Comparison of ENCODE assay signal across 14 cellular contexts in genomic region chr12:57134949-57135348, GRCh38. TPM values are rescaled to one million over a fixed set of nuclear protein-coding genes. Genes with fewer than 3 reads are reported as not detected.
DNase-seq lines count a peak whose midpoint lies in the region; ATAC-seq and TF ChIP-seq lines count a peak whose summit lies in the region.
"Had no signal": no experiment of that assay in that cellular context is flagged by ENCODE, and none has a peak within 500 bp of the region (broad histone marks: within the 10 kb centered on the region; RNA-seq: fewer than 3 reads in every experiment).

No MANE protein-coding gene starts in this region.

- DNase-seq in cardiac muscle cell (ENCODE audit: low read depth in 1 of 2, low spot score in 1 of 2) (no peak), Right ventricle myocardium inferior (ENCODE audit: missing footprints) (no peak), fibroblast of villous mesenchyme (ENCODE audit: low read depth) (no peak), osteoblast (ENCODE audit: insufficient read length, low spot score, missing footprints) (no peak), uterus (peak; percentile 23 to 29), NCI-H446 (lab: John Stamatoyannopoulos, UW) (no peak), SIG-M5 treated with dmso at 0.1 percent for 504 hours (lab: John Stamatoyannopoulos, UW; ENCODE audit: unreplicated experiment) (no peak)
- DNase-seq: ACHN; activated CD8-positive, alpha-beta T cell treated with anti-CD3 and anti-CD28 coated beads for 36 hours; activated naive CD8-positive, alpha-beta T cell treated with anti-CD3 and anti-CD28 coated beads, Interleukin-2, amount 10 ng/mL, durations not matched to agents 7 days and 5 days; NCI-H187 treated with DMSO at 0.1 percent for 48 hours; T-helper 2 cell had no signal

- intact Hi-C loops in Right ventricle myocardium inferior (cut with DNase I) (no loop called here), uterus (cut with DNase I; ENCODE audit: low total_unique reads) (no loop called here)

- H3K27ac ChIP-seq in cardiac muscle cell (peak overlapping the region; percentile 52), osteoblast (ENCODE audit: low read depth, low read length) (peak overlapping the region; percentile 70), uterus (peak overlapping the region; percentile 99 to 100)

- TF ChIP-seq CTCF in cardiac muscle cell (IDR thresholded peaks at IDR 0.05; ENCODE audit: low read depth, low read length), result no peak
- TF ChIP-seq CTCF in fibroblast of villous mesenchyme (IDR thresholded peaks at IDR 0.05; ENCODE audit: insufficient read depth, low read depth, low read length), result no peak
- no peak for TF ChIP-seq CTCF in osteoblast (IDR thresholded peaks at IDR 0.05; ENCODE audit: extremely low read depth, low read depth, low read length)
- no peak for TF ChIP-seq CTCF in uterus (IDR thresholded peaks at IDR 0.05)

- H3K79me2 ChIP-seq in osteoblast (ENCODE audit: insufficient read depth, low read length), result peaks cover 97% of the 10 kb centered on the region

- H3K36me3 ChIP-seq in cardiac muscle cell (peaks cover 6% of the 10 kb centered on the region), osteoblast (ENCODE audit: insufficient read depth, low read length) (peaks cover 29% of the 10 kb centered on the region), uterus (no peaks in the 10 kb centered on the region)

- no peak for ATAC-seq in Right ventricle myocardium inferior
- no peak for ATAC-seq in HG03342 (IDR thresholded peaks at IDR 0.05; ENCODE audit: unreplicated experiment)
- ATAC-seq: activated CD8-positive, alpha-beta T cell treated with anti-CD3 and anti-CD28 coated beads for 36 hours had no signal

- no peak for TF ChIP-seq POLR2A in uterus (IDR thresholded peaks at IDR 0.05)

- H3K27me3 ChIP-seq in cardiac muscle cell (no peaks in the 10 kb centered on the region), osteoblast (ENCODE audit: insufficient read depth, low read length) (no peaks in the 10 kb centered on the region), uterus (no peaks in the 10 kb centered on the region)

- H3K4me2 ChIP-seq in osteoblast (ENCODE audit: insufficient read depth, low read length), result peak overlapping the region; percentile 61

- no peak overlapping the region for H3K4me3 ChIP-seq in cardiac muscle cell
- peak overlapping the region; percentile 55 for H3K4me3 ChIP-seq in fibroblast of villous mesenchyme (ENCODE audit: low read depth, low read length)
- H3K4me3 ChIP-seq in osteoblast (ENCODE audit: insufficient read depth, low read length), result peak overlapping the region; percentile 53
- H3K4me3 ChIP-seq in uterus, result no peak overlapping the region

- no peak overlapping the region for H2AFZ ChIP-seq in osteoblast (ENCODE audit: low read length)

- no peaks in the 10 kb centered on the region for H3K9me3 ChIP-seq in cardiac muscle cell (ENCODE audit: low read depth)
- no peaks in the 10 kb centered on the region for H3K9me3 ChIP-seq in osteoblast (ENCODE audit: low read depth, low read length)
- no peaks in the 10 kb centered on the region for H3K9me3 ChIP-seq in uterus

- H3K4me1 ChIP-seq in cardiac muscle cell (ENCODE audit: low read depth) (peaks cover 45% of the 10 kb centered on the region), osteoblast (ENCODE audit: insufficient read depth, low read length) (peaks cover 94% of the 10 kb centered on the region), uterus (peaks cover 7 to 35% of the 10 kb centered on the region in 2 donors)

- peaks cover 60% of the 10 kb centered on the region for H4K20me1 ChIP-seq in osteoblast (ENCODE audit: insufficient read depth, low read length)

RNA-seq across cellular contexts. Expression of gene LRP1, which starts 6.7 kb away (rescaled TPM):
- total RNA-seq in cardiac muscle cell, result 37.1 and 77.5 TPM in 2 replicates
- polyA plus RNA-seq in cardiac muscle cell, result 28.3 and 28.5 TPM in 2 replicates
- 143 TPM for total RNA-seq in Right ventricle myocardium inferior
- total RNA-seq in fibroblast of villous mesenchyme, result 228 and 277 TPM in 2 replicates
- total RNA-seq in osteoblast, result 744 and 789 TPM in 2 replicates
- 100 to 1,000 TPM; 164 to 507 (median 318) TPM for total RNA-seq in uterus

RNA-seq across cellular contexts. Expression of gene LRP1-AS, which starts 12.5 kb away (rescaled TPM):
- total RNA-seq in cardiac muscle cell (not detected in 2 replicates), Right ventricle myocardium inferior (not detected), fibroblast of villous mesenchyme (not detected in 2 replicates), osteoblast (not detected in 2 replicates), uterus (not detected)
- polyA plus RNA-seq in cardiac muscle cell, result not detected in 2 replicates
- total RNA-seq: activated CD8-positive, alpha-beta T cell treated with anti-CD3 and anti-CD28 coated beads for 36 hours; activated naive CD8-positive, alpha-beta T cell treated with anti-CD3 and anti-CD28 coated beads, Interleukin-2, amount 10 ng/mL, durations not matched to agents 7 days and 5 days; HT1080 had no signal

RNA-seq across cellular contexts. Expression of gene STAT6, which starts 23.8 kb away (rescaled TPM):
- total RNA-seq in cardiac muscle cell, result 34.6 and 53.0 TPM in 2 replicates
- polyA plus RNA-seq in cardiac muscle cell, result 37.2 and 45.9 TPM in 2 replicates
- total RNA-seq in Right ventricle myocardium inferior, result 58.3 TPM
- 81.5 and 81.6 TPM in 2 replicates for total RNA-seq in fibroblast of villous mesenchyme
- 149 and 167 TPM in 2 replicates for total RNA-seq in osteoblast
- total RNA-seq in uterus, result 100 to 1,000 TPM in 2 of 4 donors, 10 to 100 TPM in 2; 62.5 to 242 (median 94.3) TPM

RNA-seq across cellular contexts. Expression of gene NAB2, which starts 46.0 kb away (rescaled TPM):
- 30.8 and 35.0 TPM in 2 replicates for total RNA-seq in cardiac muscle cell
- polyA plus RNA-seq in cardiac muscle cell, result 11.9 and 14.7 TPM in 2 replicates
- 9.8 TPM for total RNA-seq in Right ventricle myocardium inferior
- total RNA-seq in fibroblast of villous mesenchyme, result 38.0 and 39.6 TPM in 2 replicates
- 53.6 and 70.9 TPM in 2 replicates for total RNA-seq in osteoblast
- total RNA-seq in uterus, result 10 to 100 TPM in 3 of 4 donors, 1 to 10 TPM in 1; 9.1 to 85.8 (median 33.9) TPM

RNA-seq across cellular contexts. Expression of gene NEMP1, which starts 56.4 kb away (rescaled TPM):
- 4.4 and 8.8 TPM in 2 replicates for total RNA-seq in cardiac muscle cell
- polyA plus RNA-seq in cardiac muscle cell, result 5.8 and 6.6 TPM in 2 replicates
- total RNA-seq in Right ventricle myocardium inferior, result 3.3 TPM
- 10.0 and 19.0 TPM in 2 replicates for total RNA-seq in fibroblast of villous mesenchyme
- 6.5 and 7.7 TPM in 2 replicates for total RNA-seq in osteoblast
- total RNA-seq in uterus, result 10 to 100 TPM in 2 of 4 donors, 1 to 10 TPM in 2; 1.5 to 18.0 (median 9.9) TPM

Comparison
In these comparisons a context has a peak if more than half of its experiments do, and no peak if none do; other contexts are left out.
1. DNase-seq: peak in uterus (2 of 2); none in cardiac muscle cell (0 of 2), Right ventricle myocardium inferior (single experiment), fibroblast of villous mesenchyme (single experiment), osteoblast (single experiment), NCI-H446 (0 of 2) and SIG-M5 treated with dmso at 0.1 percent for 504 hours (single experiment).
2. H3K4me3 ChIP-seq: peak in fibroblast of villous mesenchyme (single experiment) and osteoblast (single experiment); none in cardiac muscle cell (single experiment) and uterus (0 of 2).
3. Peak in every context shown above with its lines, with median percentiles within 50 percentile points of each other: H3K27ac ChIP-seq.